In the genomic region with DNA sequence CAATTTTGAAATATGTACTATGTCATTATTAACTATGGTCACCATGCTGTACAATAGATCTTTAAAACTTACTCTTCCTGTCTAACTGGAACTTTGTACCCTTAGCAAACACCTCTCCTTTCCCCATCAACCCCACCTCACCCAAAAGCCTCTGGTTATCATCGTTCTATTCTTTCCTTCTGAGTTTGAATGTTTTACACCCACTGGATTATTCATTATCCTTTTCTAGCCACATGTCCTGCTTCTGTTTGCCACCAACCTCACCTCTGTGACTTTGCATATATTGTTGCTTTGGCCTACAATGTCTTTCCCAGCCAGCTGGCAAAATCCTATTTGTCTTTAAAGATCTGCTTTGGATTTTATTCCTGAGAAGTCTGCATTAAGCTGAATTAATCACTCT, we compare ENCODE assay signal across 20 cellular contexts.
DNase-seq lines count a peak whose midpoint lies in the region; ATAC-seq, FAIRE-seq and TF ChIP-seq lines count a peak whose summit lies in the region.
"Had no signal": no experiment of that assay in that cellular context is flagged by ENCODE, and none has a peak within 500 bp of the region (broad histone marks: within the 10 kb centered on the region; RNA-seq: fewer than 3 reads in every experiment).

No MANE protein-coding gene starts in this region.

- H3K27ac Mint-ChIP-seq in CD4-positive, alpha-beta T cell: no peak overlapping the region
- H3K27ac Mint-ChIP-seq: CD8-positive, alpha-beta T cell; IgD-negative memory B cell had no signal

- TF ChIP-seq CTCF in D721Med (IDR thresholded peaks at IDR 0.05; ENCODE audit: insufficient read depth, missing control alignments) (no peak), pancreas (IDR thresholded peaks at IDR 0.05) (no peak)
- TF ChIP-seq CTCF in CD4-positive, alpha-beta T cell (IDR thresholded peaks at IDR 0.05): no peak

- H3K9me3 Mint-ChIP-seq in CD4-positive, alpha-beta T cell: no peaks in the 10 kb centered on the region
- H3K9me3 Mint-ChIP-seq: CD8-positive, alpha-beta T cell; IgD-negative memory B cell had no signal

- ATAC-seq in left colon: peak; percentile 94
- peak in 3 of 4 donors; percentile 48 to 59 (median 52) for ATAC-seq in pancreas
- ATAC-seq in CD4-positive, alpha-beta T cell (ENCODE audit: poor library complexity): no peak
- ATAC-seq: CD8-positive, alpha-beta T cell; PC-3 had no signal

- POLR2A ChIA-PET in CD4-positive, alpha-beta T cell (lab: Charles Lee): no interaction called here

- no peak overlapping the region for H3K4me3 ChIP-seq in pancreas

- no peak overlapping the region for H3K4me3 Mint-ChIP-seq in CD4-positive, alpha-beta T cell
- H3K4me3 Mint-ChIP-seq: CD8-positive, alpha-beta T cell; IgD-negative memory B cell had no signal

- intact Hi-C loops in left colon (cut with DNase I, micrococcal nuclease): no loop called here
- intact Hi-C loops in pancreas (cut with DNase I): no loop called here
- intact Hi-C loops in CD4-positive, alpha-beta T cell (cut with DNase I, micrococcal nuclease): no loop called here

- H3K4me1 ChIP-seq in pancreas: peaks cover 0 to 9% (median 9%) of the 10 kb centered on the region in 3 donors

- H3K36me3 ChIP-seq in pancreas: no peaks in the 10 kb centered on the region

- no peaks in the 10 kb centered on the region for H3K27me3 Mint-ChIP-seq in CD4-positive, alpha-beta T cell
- H3K27me3 Mint-ChIP-seq: IgD-negative memory B cell had no signal

- CTCF ChIA-PET in CD4-positive, alpha-beta T cell (lab: Charles Lee): no interaction called here

- no peaks in the 10 kb centered on the region for H3K9me3 ChIP-seq in pancreas
- H3K9me3 ChIP-seq in CD4-positive, alpha-beta T cell (ENCODE audit: control insufficient read depth, low read length): no peaks in the 10 kb centered on the region

- 13 to 17% methylated on average over 1 of the region's 1 CpG for WGBS in pancreas, 2 donors

- H3K27me3 ChIP-seq in pancreas: no peaks in the 10 kb centered on the region
- H3K27me3 ChIP-seq in CD4-positive, alpha-beta T cell (ENCODE audit: control insufficient read depth, insufficient read depth, low read length): no peaks in the 10 kb centered on the region

- FAIRE-seq in D721Med (lab: Jason Lieb, UNC) (peak; percentile 69), pancreas (lab: Jason Lieb, UNC) (no peak)
- FAIRE-seq: GM12892, H1 had no signal

- no peaks in the 10 kb centered on the region for H3K36me3 Mint-ChIP-seq in CD4-positive, alpha-beta T cell (ENCODE audit: low read depth)
- H3K36me3 Mint-ChIP-seq: CD8-positive, alpha-beta T cell had no signal

- H3K4me1 Mint-ChIP-seq in CD4-positive, alpha-beta T cell (ENCODE audit: low read depth): no peaks in the 10 kb centered on the region

- H3K27ac ChIP-seq in pancreas: no peak overlapping the region
- H3K27ac ChIP-seq in CD4-positive, alpha-beta T cell (ENCODE audit: low read depth, low read length): no peak overlapping the region
- H3K27ac ChIP-seq: RWPE1 had no signal

- DNase-seq in D721Med (ENCODE audit: insufficient read length, low spot score) (no peak), NCI-H82 treated with DMSO at 0.1 percent for 48 hours (lab: John Stamatoyannopoulos, UW; ENCODE audit: unreplicated experiment) (peak; percentile 95), left colon (no peak), pancreas (no peak), NCI-H345 (lab: John Stamatoyannopoulos, UW) (no peak), SW480 (ENCODE audit: low spot score) (no peak), MV-4-11 (lab: John Stamatoyannopoulos, UW) (no peak)
- DNase-seq in CD4-positive, alpha-beta T cell: no peak
- DNase-seq: CD8-positive, alpha-beta T cell; DMS 273 treated with DMSO at 0.1 percent for 48 hours; GDM1; NCI-H1436; NCI-H2029 treated with DMSO at 0.1 percent for 48 hours; NCI-H2171 treated with DMSO at 0.1 percent for 48 hours; NCI-H748 treated with DMSO at 0.1 percent for 48 hours; PC-3 had no signal
